ENCODE assay signal across 28 cellular contexts in genomic region chr4:188821500-188821899, GRCh38.
"Had no signal": no experiment of that assay in that cellular context is flagged by ENCODE, and none has a peak within 500 bp of the region (broad histone marks: within the 10 kb centered on the region; RNA-seq: fewer than 3 reads in every experiment).

No MANE protein-coding gene starts in this region.

- H3K36me3 ChIP-seq: brain microvascular endothelial cell, heart right ventricle, pancreas, prostate gland, transverse colon, WERI-Rb-1 had no signal

- ATAC-seq: activated CD4-positive, CD25-positive, alpha-beta regulatory T cell treated with anti-CD3 and anti-CD28 coated beads, Interleukin-2, amount 50 U/mL, for 24 hours; esophagus mucosa; heart right ventricle; left cardiac atrium; pancreas; sciatic nerve; stimulated activated naive CD8-positive, alpha-beta T cell treated with anti-CD3 and anti-CD28 coated beads, Interleukin-15, Interleukin-2, amounts not matched to agents 100 U/mL and 50 U/mL, for 24 hours had no signal

- H3K9me3 ChIP-seq: heart right ventricle, pancreas, prostate gland, testis had no signal

- H3K4me3 Mint-ChIP-seq: activated CD4-positive, alpha-beta memory T cell treated with anti-CD3 and anti-CD28 coated beads for 36 hours; activated naive CD4-positive, alpha-beta T cell treated with anti-CD3 and anti-CD28 coated beads, Interleukin-2, amount 10 ng/mL, durations not matched to agents 7 days and 5 days; mesothelial cell of epicardium; naive B cell; nephron progenitor cell had no signal

- H3K4me1 Mint-ChIP-seq: activated naive CD4-positive, alpha-beta T cell treated with anti-CD3 and anti-CD28 coated beads, Interleukin-2, amount 10 ng/mL, durations not matched to agents 7 days and 5 days; mesothelial cell of epicardium; naive B cell; nephron progenitor cell had no signal

- H3K4me3 ChIP-seq: heart right ventricle, pancreas, prostate gland, skin epidermis, testis, transverse colon had no signal

- H3K36me3 Mint-ChIP-seq: activated CD4-positive, alpha-beta memory T cell treated with anti-CD3 and anti-CD28 coated beads for 36 hours; activated naive CD4-positive, alpha-beta T cell treated with anti-CD3 and anti-CD28 coated beads, Interleukin-2, amount 10 ng/mL, durations not matched to agents 7 days and 5 days; mesothelial cell of epicardium; naive B cell had no signal

- H3K27me3 Mint-ChIP-seq: activated CD4-positive, alpha-beta memory T cell treated with anti-CD3 and anti-CD28 coated beads for 36 hours; activated naive CD4-positive, alpha-beta T cell treated with anti-CD3 and anti-CD28 coated beads, Interleukin-2, amount 10 ng/mL, durations not matched to agents 7 days and 5 days; naive B cell had no signal

- H3K27ac ChIP-seq: brain microvascular endothelial cell, heart right ventricle, pancreas, prostate gland, skin epidermis, testis, transverse colon, WERI-Rb-1 had no signal

- H3K27me3 ChIP-seq: brain microvascular endothelial cell, pancreas, testis, transverse colon had no signal

- DNase-seq: activated CD4-positive, alpha-beta memory T cell treated with anti-CD3 and anti-CD28 coated beads for 36 hours; activated CD4-positive, alpha-beta T cell treated with anti-CD3 and anti-CD28 coated beads for 48 hours; activated CD8-positive, alpha-beta memory T cell treated with anti-CD3 and anti-CD28 coated beads, Interleukin-2, amount 50 U/mL, for 4 hours; activated gamma-delta T cell; activated naive CD4-positive, alpha-beta T cell treated with anti-CD3 and anti-CD28 coated beads, Interleukin-2, amount 10 ng/mL, durations not matched to agents 7 days and 5 days; activated T-cell treated with anti-CD3 and anti-CD28 coated beads, Interleukin-2, amount 50 U/mL, for 1 hour; amniotic stem cell; brain microvascular endothelial cell; foreskin melanocyte; heart right ventricle; left cardiac atrium; mammary epithelial cell; naive B cell; nephron progenitor cell; pancreas; retina; stimulated activated CD4-positive, alpha-beta T cell treated with anti-CD3 and anti-CD28 coated beads, Interleukin-12 subunit alpha, Interleukin-12 subunit beta, amount 100 ng/mL, for 4 hours; stimulated activated CD4-positive, alpha-beta T cell treated with anti-CD3 and anti-CD28 coated beads, Interleukin-4, amount 100 ng/mL, for 1 hour; stimulated activated naive CD8-positive, alpha-beta T cell treated with anti-CD3 and anti-CD28 coated beads, Interleukin-15, Interleukin-2, amounts not matched to agents 100 U/mL and 50 U/mL, for 24 hours; testis; transverse colon; WERI-Rb-1 had no signal

- H3K4me1 ChIP-seq: heart right ventricle, pancreas, prostate gland, testis, transverse colon had no signal

- H3K27ac Mint-ChIP-seq: activated CD4-positive, alpha-beta memory T cell treated with anti-CD3 and anti-CD28 coated beads for 36 hours; activated naive CD4-positive, alpha-beta T cell treated with anti-CD3 and anti-CD28 coated beads, Interleukin-2, amount 10 ng/mL, durations not matched to agents 7 days and 5 days; mesothelial cell of epicardium; naive B cell; nephron progenitor cell had no signal

- H3K9me3 Mint-ChIP-seq: mesothelial cell of epicardium, nephron progenitor cell had no signal
